In the genomic region with DNA sequence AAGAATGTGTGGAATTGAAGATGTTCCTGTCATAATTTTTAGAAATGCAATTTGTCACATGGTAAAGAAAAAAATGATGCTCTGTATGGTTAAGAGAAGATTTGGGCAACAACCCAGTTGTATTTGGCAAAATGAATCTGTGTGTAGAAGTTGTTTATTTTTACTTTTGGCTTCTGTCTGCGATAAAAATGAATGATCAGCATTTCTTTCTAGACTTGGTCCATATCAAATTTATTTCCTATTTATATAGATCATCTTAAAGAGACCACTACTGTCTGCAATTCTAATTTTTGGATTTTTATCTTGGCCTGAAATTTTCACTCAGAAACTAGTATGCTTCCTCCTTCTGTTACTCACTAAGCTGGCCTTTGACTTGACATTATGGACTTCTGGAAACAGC, we compare ENCODE assay signal across 33 cellular contexts.
"Had no signal": no experiment of that assay in that cellular context is flagged by ENCODE, and none has a peak within 500 bp of the region (broad histone marks: within the 10 kb centered on the region; RNA-seq: fewer than 3 reads in every experiment).

No MANE protein-coding gene starts in this region.

- DNase-seq: activated effector memory CD4-positive, alpha-beta T cell treated with anti-CD3 and anti-CD28 coated beads, Interleukin-2, amount 50 U/mL, for 16 hours; activated effector memory CD4-positive, alpha-beta T cell treated with Interleukin-2 at 50 U/mL for 16 hours; activated gamma-delta T cell; activated gamma-delta T cell treated with Interleukin-2 at 50 U/mL for 16 hours; activated naive CD4-positive, alpha-beta T cell; activated naive CD4-positive, alpha-beta T cell treated with anti-CD3 and anti-CD28 coated beads for 36 hours; activated naive CD4-positive, alpha-beta T cell treated with anti-CD3 and anti-CD28 coated beads, Interleukin-2, amount 10 ng/mL, durations not matched to agents 7 days and 5 days; activated naive CD4-positive, alpha-beta T cell treated with anti-CD3 and anti-CD28 coated beads, Interleukin-2, amount 50 U/mL, for 16 hours; activated naive CD4-positive, alpha-beta T cell treated with Interleukin-2 at 50 U/mL for 16 hours; activated naive CD8-positive, alpha-beta T cell treated with anti-CD3 and anti-CD28 coated beads for 36 hours; activated naive CD8-positive, alpha-beta T cell treated with anti-CD3 and anti-CD28 coated beads, Interleukin-2, amount 10 ng/mL, durations not matched to agents 7 days and 5 days; activated naive CD8-positive, alpha-beta T cell treated with anti-CD3 and anti-CD28 coated beads, Interleukin-2, amount 50 U/mL, for 24 hours; activated T-cell treated with anti-CD3 and anti-CD28 coated beads, Interleukin-2, amount 50 U/mL, for 1 hour; activated T-cell treated with anti-CD3 and anti-CD28 coated beads, Interleukin-2, amount 50 U/mL, for 24 hours; activated T-cell treated with anti-CD3 and anti-CD28 coated beads, Interleukin-2, amount 50 U/mL, for 4 hours; activated T-cell treated with anti-CD3 and anti-CD28 coated beads, Interleukin-2, amount 50 U/mL, for 48 hours; activated T-cell treated with anti-CD3 and anti-CD28 coated beads, Interleukin-2, amount 50 U/mL, for 72 hours; adrenal gland; amniotic stem cell; amygdala; anterior cingulate cortex; aorta; body of pancreas; brain microvascular endothelial cell; caudate nucleus; central memory CD4-positive, alpha-beta T cell; cerebellar nuclear complex had no signal

- H3K4me1 ChIP-seq: adrenal gland, ascending aorta, body of pancreas, breast epithelium had no signal

- H3K9me3 ChIP-seq: adrenal gland, body of pancreas, breast epithelium had no signal

- ATAC-seq: activated naive CD4-positive, alpha-beta T cell treated with anti-CD3 and anti-CD28 coated beads, Interleukin-2, amount 50 U/mL, for 72 hours; activated naive CD8-positive, alpha-beta T cell treated with anti-CD3 and anti-CD28 coated beads, Interleukin-2, amount 50 U/mL, for 24 hours; activated T-cell treated with anti-CD3 and anti-CD28 coated beads, Interleukin-2, amount 50 U/mL, for 4 hours; activated T-cell treated with anti-CD3 and anti-CD28 coated beads, Interleukin-2, amount 50 U/mL, for 72 hours; activated T-helper 17 cell treated with anti-CD3 and anti-CD28 coated beads, Interleukin-2, amount 50 U/mL, for 72 hours; body of pancreas had no signal

- H3K36me3 ChIP-seq: adrenal gland, ascending aorta, brain microvascular endothelial cell, breast epithelium, cardiac muscle cell had no signal

- FAIRE-seq: bronchial epithelial cell had no signal

- H3K27ac ChIP-seq: adrenal gland, ascending aorta, body of pancreas, brain microvascular endothelial cell, breast epithelium, cardiac muscle cell had no signal

- H3K4me3 ChIP-seq: adrenal gland, ascending aorta, body of pancreas, breast epithelium, cardiac muscle cell had no signal

- H3K27me3 ChIP-seq: adrenal gland, ascending aorta, body of pancreas, brain microvascular endothelial cell, breast epithelium, cardiac muscle cell had no signal
